In genomic region chr7:157362729-157363128, GRCh38 we compare ENCODE assay signal across 15 cellular contexts.
"Had no signal": no experiment of that assay in that cellular context is flagged by ENCODE, and none has a peak within 500 bp of the region (broad histone marks: within the 10 kb centered on the region; RNA-seq: fewer than 3 reads in every experiment).

No MANE protein-coding gene starts in this region.

- H3K27me3 ChIP-seq: body of pancreas, sigmoid colon, SJCRH30, upper lobe of left lung had no signal

- ATAC-seq: body of pancreas, esophagus mucosa, left cardiac atrium had no signal

- H3K9me3 Mint-ChIP-seq: naive B cell had no signal

- H3K4me3 ChIP-seq: body of pancreas, lung, prostate gland, sigmoid colon, SJCRH30, upper lobe of left lung had no signal

- H3K9me3 ChIP-seq: body of pancreas, prostate gland, sigmoid colon, SJCRH30, upper lobe of left lung had no signal

- H3K27ac ChIP-seq: body of pancreas, prostate gland, sigmoid colon, SJCRH30, upper lobe of left lung had no signal

- DNase-seq: activated CD4-positive, alpha-beta T cell treated with anti-CD3 and anti-CD28 coated beads for 1 hour; activated naive CD4-positive, alpha-beta T cell treated with Interleukin-2 at 50 U/mL for 16 hours; amniotic stem cell; body of pancreas; dermis blood vessel endothelial cell; left cardiac atrium; naive B cell; sigmoid colon; SJCRH30; stimulated activated CD4-positive, alpha-beta T cell treated with anti-CD3 and anti-CD28 coated beads, Interleukin-2, amount 100 ng/mL, for 24 hours; stimulated activated naive CD4-positive, alpha-beta T cell treated with Interleukin-2 at 50 U/mL for 16 hours had no signal

- H3K27me3 Mint-ChIP-seq: naive B cell had no signal

- H3K4me1 ChIP-seq: prostate gland had no signal
